Comparison of ENCODE assay signal across 22 cellular contexts in genomic region chr15:69194854-69195253, GRCh38. TPM values are rescaled to one million over a fixed set of nuclear protein-coding genes. Genes with fewer than 3 reads are reported as not detected.
DNase-seq lines count a peak whose midpoint lies in the region; ATAC-seq, FAIRE-seq and TF ChIP-seq lines count a peak whose summit lies in the region.
"Had no signal": no experiment of that assay in that cellular context is flagged by ENCODE, and none has a peak within 500 bp of the region (broad histone marks: within the 10 kb centered on the region; RNA-seq: fewer than 3 reads in every experiment).

No MANE protein-coding gene starts in this region.

- H3K4me2 ChIP-seq in astrocyte (ENCODE audit: low read length) (peak overlapping the region; percentile 41), smooth muscle cell (peak overlapping the region; percentile 51)
- H3K4me2 ChIP-seq: BLaER1 had no signal

- no peak overlapping the region for H3K27ac Mint-ChIP-seq in astrocyte (ENCODE audit: unreplicated experiment)
- H3K27ac Mint-ChIP-seq: activated B cell treated with CpG ODN at 0.5 μM for 24 hours, T-cell had no signal

- peaks cover 31% of the 10 kb centered on the region for H3K4me1 Mint-ChIP-seq in astrocyte (ENCODE audit: low read depth, unreplicated experiment)
- H3K4me1 Mint-ChIP-seq: activated B cell treated with CpG ODN at 0.5 μM for 24 hours had no signal

- H2AFZ ChIP-seq in astrocyte (ENCODE audit: low read depth, low read length) (no peak overlapping the region), smooth muscle cell (ENCODE audit: low read depth) (no peak overlapping the region)

- H3K27me3 ChIP-seq in astrocyte (ENCODE audit: insufficient read depth, low read length), result no peaks in the 10 kb centered on the region
- H3K27me3 ChIP-seq in smooth muscle cell (ENCODE audit: low read depth), result no peaks in the 10 kb centered on the region
- H3K27me3 ChIP-seq in gastroesophageal sphincter, result no peaks in the 10 kb centered on the region
- H3K27me3 ChIP-seq: BLaER1 had no signal

- H4K20me1 ChIP-seq in astrocyte (ENCODE audit: insufficient read depth, low read length) (peaks cover 3% of the 10 kb centered on the region), smooth muscle cell (ENCODE audit: low read depth) (peaks cover 4% of the 10 kb centered on the region)
- H4K20me1 ChIP-seq: BLaER1 had no signal

- H3K4me3 ChIP-seq in astrocyte (ENCODE audit: insufficient read depth, low read depth, low read length), result no peak overlapping the region
- no peak overlapping the region for H3K4me3 ChIP-seq in smooth muscle cell
- H3K4me3 ChIP-seq in gastroesophageal sphincter, result no peak overlapping the region
- H3K4me3 ChIP-seq: BLaER1 had no signal

- H3K36me3 Mint-ChIP-seq in astrocyte (ENCODE audit: low read depth, unreplicated experiment), result no peaks in the 10 kb centered on the region

- FAIRE-seq in astrocyte (lab: Jason Lieb, UNC), result no peak
- FAIRE-seq in islet of Langerhans (lab: Jason Lieb, UNC), result peak; percentile 13
- FAIRE-seq: GM19239 had no signal

- no peak for TF ChIP-seq EP300 in gastroesophageal sphincter (IDR thresholded peaks at IDR 0.05)

- WGBS in smooth muscle cell (ENCODE audit: low lambda C conversion rate), result 11% methylated on average over 1 of the region's 1 CpG
- WGBS in gastroesophageal sphincter (ENCODE audit: low coverage in 1 of 2), 2 donors, result 22 to 23% methylated on average over 1 of the region's 1 CpG

- H3F3A ChIP-seq in smooth muscle cell (ENCODE audit: low read depth), result no peaks in the 10 kb centered on the region

- no peak for ATAC-seq in gastroesophageal sphincter
- ATAC-seq: stimulated activated naive CD8-positive, alpha-beta T cell treated with anti-CD3 and anti-CD28 coated beads, Interleukin-15, Interleukin-2, amounts not matched to agents 100 U/mL and 50 U/mL, for 24 hours; T-cell had no signal

- H3K4me3 Mint-ChIP-seq in astrocyte (ENCODE audit: unreplicated experiment), result no peak overlapping the region
- H3K4me3 Mint-ChIP-seq: activated B cell treated with CpG ODN at 0.5 μM for 24 hours, T-cell had no signal

- H3K9me3 Mint-ChIP-seq in astrocyte (ENCODE audit: unreplicated experiment), result no peaks in the 10 kb centered on the region

- H3K9ac ChIP-seq in astrocyte (ENCODE audit: low read length) (no peak overlapping the region), smooth muscle cell (ENCODE audit: low read depth) (no peak overlapping the region)
- H3K9ac ChIP-seq: BLaER1 had no signal

- H3K4me1 ChIP-seq in astrocyte (ENCODE audit: insufficient read depth, low read length) (peaks cover 8% of the 10 kb centered on the region), smooth muscle cell (ENCODE audit: low read depth) (peaks cover 8% of the 10 kb centered on the region), gastroesophageal sphincter (peaks cover 16 to 27% (median 18%) of the 10 kb centered on the region in 3 donors)
- H3K4me1 ChIP-seq: BLaER1 had no signal

- no peak overlapping the region for H3K27ac ChIP-seq in astrocyte (ENCODE audit: low read depth, low read length)
- peak overlapping the region; percentile 40 for H3K27ac ChIP-seq in smooth muscle cell (ENCODE audit: low read depth)
- peak overlapping the region in 1 of 4 donors; percentile 54 for H3K27ac ChIP-seq in gastroesophageal sphincter
- H3K27ac ChIP-seq: 22Rv1, BLaER1, RWPE1 had no signal

- TF ChIP-seq CTCF in astrocyte (IDR thresholded peaks at IDR 0.05; ENCODE audit: insufficient read depth, low read depth, low read length) (no peak), smooth muscle cell (IDR thresholded peaks at IDR 0.05; ENCODE audit: borderline replicate concordance, insufficient read depth, poor library complexity, severe bottlenecking) (no peak), gastroesophageal sphincter (IDR thresholded peaks at IDR 0.05) (no peak)

- no peaks in the 10 kb centered on the region for H3K9me3 ChIP-seq in astrocyte (ENCODE audit: insufficient read depth, low read depth, low read length)
- no peaks in the 10 kb centered on the region for H3K9me3 ChIP-seq in smooth muscle cell (replicated peaks; ENCODE audit: low read depth)
- peaks cover 0 to 9% (median 0%) of the 10 kb centered on the region in 3 donors for H3K9me3 ChIP-seq in gastroesophageal sphincter

- H3K36me3 ChIP-seq in astrocyte (ENCODE audit: insufficient read depth, low read length) (no peaks in the 10 kb centered on the region), smooth muscle cell (ENCODE audit: low read depth) (no peaks in the 10 kb centered on the region), gastroesophageal sphincter (peaks cover 0 to 4% of the 10 kb centered on the region in 2 donors)

- no peaks in the 10 kb centered on the region for H3K27me3 Mint-ChIP-seq in astrocyte (ENCODE audit: low read depth, unreplicated experiment)
- H3K27me3 Mint-ChIP-seq: activated B cell treated with CpG ODN at 0.5 μM for 24 hours, T-cell had no signal

- no peaks in the 10 kb centered on the region for H3K79me2 ChIP-seq in astrocyte (ENCODE audit: insufficient read depth, low read length)
- peaks cover 18% of the 10 kb centered on the region for H3K79me2 ChIP-seq in smooth muscle cell (ENCODE audit: low read depth)

- peak; percentile 17 for DNase-seq in NCI-H82 (lab: John Stamatoyannopoulos, UW)
- DNase-seq in NCI-H82 treated with DMSO at 0.1 percent for 48 hours (lab: John Stamatoyannopoulos, UW; ENCODE audit: unreplicated experiment), result no peak
- DNase-seq in astrocyte (ENCODE audit: low read depth), result peak; percentile 5
- DNase-seq in smooth muscle cell (lab: John Stamatoyannopoulos, UW; ENCODE audit: unreplicated experiment), result no peak
- no peak for DNase-seq in GF-D8 (lab: John Stamatoyannopoulos, UW)
- DNase-seq in NCI-H187 (lab: John Stamatoyannopoulos, UW), result no peak
- DNase-seq: activated B cell treated with CpG ODN at 0.5 μM for 24 hours; activated effector memory CD4-positive, alpha-beta T cell treated with anti-CD3 and anti-CD28 coated beads, Interleukin-2, amount 50 U/mL, for 16 hours; cortex of kidney; kidney glomerular epithelial cell; NCI-H1092; NCI-H2171 treated with DMSO at 0.1 percent for 48 hours; posterior cingulate gyrus; stimulated activated CD4-positive, alpha-beta T cell treated with anti-CD3 and anti-CD28 coated beads, Interleukin-12 subunit alpha, Interleukin-12 subunit beta, amount 100 ng/mL, for 4 hours; stimulated activated naive CD8-positive, alpha-beta T cell treated with anti-CD3 and anti-CD28 coated beads, Interleukin-15, Interleukin-2, amounts not matched to agents 100 U/mL and 50 U/mL, for 24 hours; T-cell had no signal

- TF ChIP-seq POLR2A in gastroesophageal sphincter (IDR thresholded peaks at IDR 0.05), result no peak

RNA-seq across cellular contexts. Expression of gene GLCE, which starts 34.4 kb away (rescaled TPM):
- 13.3 and 13.6 TPM in 2 replicates for total RNA-seq in astrocyte
- 26.6 and 30.7 TPM in 2 replicates for total RNA-seq in smooth muscle cell
- polyA plus RNA-seq in smooth muscle cell, result 7.7 and 8.3 TPM in 2 replicates
- 10 to 100 TPM in 3 of 4 donors, 1 to 10 TPM in 1; 5.9 to 18.8 (median 10.2) TPM for total RNA-seq in gastroesophageal sphincter

Comparison
In these comparisons a context has a peak if more than half of its experiments do, and no peak if none do; other contexts are left out.
1. DNase-seq: peak in NCI-H82 (single experiment) and astrocyte (single experiment); none in NCI-H82 treated with DMSO at 0.1 percent for 48 hours (single experiment), smooth muscle cell (single experiment), GF-D8 (single experiment) and NCI-H187 (0 of 2).